In the genomic region with DNA sequence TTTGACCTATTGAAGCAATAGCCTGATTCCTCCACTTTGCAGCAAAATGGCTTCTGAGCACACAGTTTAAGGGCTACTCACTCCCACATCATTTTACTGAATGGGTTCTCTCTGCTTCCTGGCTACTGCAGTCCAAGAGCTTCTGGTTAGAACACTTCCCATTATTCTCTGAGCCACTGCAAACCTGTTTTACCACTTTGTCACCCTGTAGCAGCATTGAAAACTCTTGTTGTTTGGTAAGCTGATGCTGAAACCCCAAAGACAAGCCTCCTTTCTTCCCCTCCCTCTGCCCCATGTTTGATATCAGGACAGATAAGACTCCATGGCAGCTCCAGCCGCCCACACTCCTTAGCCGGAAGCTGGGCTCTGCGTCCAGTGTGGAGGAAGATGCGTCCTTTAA, we compare ENCODE assay signal across 14 cellular contexts.
DNase-seq lines count a peak whose midpoint lies in the region; ATAC-seq and TF ChIP-seq lines count a peak whose summit lies in the region.
"Had no signal": no experiment of that assay in that cellular context is flagged by ENCODE, and none has a peak within 500 bp of the region (broad histone marks: within the 10 kb centered on the region; RNA-seq: fewer than 3 reads in every experiment).

No MANE protein-coding gene starts in this region.

- no TSS peak for BruUV-seq in PC-3 (replicated peaks; lab: Mats Ljungman, UMichigan)

- H3K36me3 Mint-ChIP-seq in GM23338 (ENCODE audit: low read depth): peaks cover 30% of the 10 kb centered on the region
- no peaks in the 10 kb centered on the region for H3K36me3 Mint-ChIP-seq in CD4-positive, alpha-beta memory T cell

- H3K36me3 ChIP-seq in GM23338 (ENCODE audit: insufficient read depth) (no peaks in the 10 kb centered on the region; the same call in 1 of the 2 replicates), PC-3 (ENCODE audit: low read depth, low read length) (peaks cover 14% of the 10 kb centered on the region), spleen (no peaks in the 10 kb centered on the region), WERI-Rb-1 (peaks cover 28% of the 10 kb centered on the region), heart right ventricle (no peaks in the 10 kb centered on the region)
- H3K36me3 ChIP-seq in CD4-positive, alpha-beta memory T cell (ENCODE audit: insufficient read depth, low read length): no peaks in the 10 kb centered on the region

- DNase-seq in GM23338 (ENCODE audit: low spot score) (peak; percentile 17), PC-3 (peak; percentile 72), islet precursor cell (peak; percentile 86), spleen (peak; percentile 36), WERI-Rb-1 (no peak), heart right ventricle (no peak)
- DNase-seq in CD4-positive, alpha-beta memory T cell: no peak
- DNase-seq: kidney glomerular epithelial cell, NCI-H1436, NCI-H524 treated with DMSO at 0.1 percent for 48 hours had no signal

- H3K9me3 Mint-ChIP-seq in GM23338: no peaks in the 10 kb centered on the region; the same call in 2 of the 3 replicates
- no peaks in the 10 kb centered on the region for H3K9me3 Mint-ChIP-seq in CD4-positive, alpha-beta memory T cell
- H3K9me3 Mint-ChIP-seq: activated T-helper 17 cell treated with anti-CD3 and anti-CD28 coated beads, Interleukin-2, amount 50 U/mL, for 72 hours; stimulated activated naive CD8-positive, alpha-beta T cell treated with anti-CD3 and anti-CD28 coated beads, Interleukin-15, Interleukin-2, amounts not matched to agents 100 ng/mL and 50 ng/mL, for 24 hours had no signal

- H3K27me3 ChIP-seq in GM23338 (ENCODE audit: insufficient read depth) (no peaks in the 10 kb centered on the region), PC-3 (ENCODE audit: low read length) (no peaks in the 10 kb centered on the region), spleen (replicated peaks in 1 of 7) (no peaks in the 10 kb centered on the region), WERI-Rb-1 (ENCODE audit: insufficient read depth, low read depth, severe bottlenecking) (no peaks in the 10 kb centered on the region), heart right ventricle (no peaks in the 10 kb centered on the region)
- H3K27me3 ChIP-seq in CD4-positive, alpha-beta memory T cell (ENCODE audit: insufficient read depth, low read length): no peaks in the 10 kb centered on the region

- no peak overlapping the region for H3K4me3 Mint-ChIP-seq in GM23338
- no peak overlapping the region for H3K4me3 Mint-ChIP-seq in CD4-positive, alpha-beta memory T cell
- H3K4me3 Mint-ChIP-seq: activated T-helper 17 cell treated with anti-CD3 and anti-CD28 coated beads, Interleukin-2, amount 50 U/mL, for 72 hours; stimulated activated naive CD8-positive, alpha-beta T cell treated with anti-CD3 and anti-CD28 coated beads, Interleukin-15, Interleukin-2, amounts not matched to agents 100 ng/mL and 50 ng/mL, for 24 hours had no signal

- intact Hi-C loops in PC-3 (cut with micrococcal nuclease) (no loop called here), spleen (cut with DNase I; ENCODE audit: low total_unique reads) (no loop called here), heart right ventricle (cut with DNase I) (no loop called here)
- intact Hi-C loops in CD4-positive, alpha-beta memory T cell (cut with micrococcal nuclease): no loop called here

- H3K9me2 ChIP-seq in GM23338 (ENCODE audit: insufficient read depth) (no peaks in the 10 kb centered on the region), PC-3 (replicated peaks; ENCODE audit: low read length) (no peaks in the 10 kb centered on the region)

- WGBS in spleen, 5 donors: 91 to 95% (median 92%) methylated on average over 4 of the region's 4 CpGs
- WGBS in heart right ventricle, 2 donors: 89 to 92% methylated on average over 4 of the region's 4 CpGs

- ATAC-seq in GM23338: peak; percentile 15; the same call in 1 of the 3 replicates
- peak; percentile 64 for ATAC-seq in PC-3
- no peak for ATAC-seq in heart right ventricle
- ATAC-seq in HG03159 (IDR thresholded peaks at IDR 0.05; ENCODE audit: unreplicated experiment): no peak
- ATAC-seq: activated T-helper 17 cell treated with anti-CD3 and anti-CD28 coated beads, Interleukin-2, amount 50 U/mL, for 72 hours; Panc1 had no signal

- TF ChIP-seq CTCF in GM23338 (conservative IDR thresholded peaks at IDR 0.05; ENCODE audit: low read depth in 2 of 2) (no peak), PC-3 (conservative IDR thresholded peaks at IDR 0.05; ENCODE audit: low read depth, low read length) (no peak), spleen (IDR thresholded peaks at IDR 0.05 in 8 of 11, conservative IDR thresholded peaks at IDR 0.05 in 3 of 11) (no peak), WERI-Rb-1 (IDR thresholded peaks at IDR 0.05; ENCODE audit: low read depth, low read length) (no peak), heart right ventricle (IDR thresholded peaks at IDR 0.05) (no peak)

- H3F3A ChIP-seq in GM23338 (replicated peaks; ENCODE audit: low read depth): no peaks in the 10 kb centered on the region
- no peaks in the 10 kb centered on the region for H3F3A ChIP-seq in PC-3 (ENCODE audit: low read length, unreplicated experiment)

- H3K4me1 ChIP-seq in GM23338 (ENCODE audit: insufficient read depth) (peaks cover 2% of the 10 kb centered on the region; the same call in 1 of the 2 replicates), PC-3 (ENCODE audit: insufficient read depth, low read length) (peaks cover 16% of the 10 kb centered on the region), spleen (no peaks in the 10 kb centered on the region), heart right ventricle (peaks cover 0 to 11% (median 7%) of the 10 kb centered on the region in 9 donors)
- H3K4me1 ChIP-seq in CD4-positive, alpha-beta memory T cell (ENCODE audit: insufficient read depth, low read length): no peaks in the 10 kb centered on the region

- H3K79me2 ChIP-seq in GM23338 (replicated peaks; ENCODE audit: insufficient read depth): no peaks in the 10 kb centered on the region
- no peaks in the 10 kb centered on the region for H3K79me2 ChIP-seq in PC-3 (ENCODE audit: low read length)

- no peak overlapping the region for H2AFZ ChIP-seq in GM23338
- no peak overlapping the region for H2AFZ ChIP-seq in PC-3 (ENCODE audit: low read length)

- no peak overlapping the region for H3K9ac ChIP-seq in PC-3 (ENCODE audit: low read length)

- peaks cover 5% of the 10 kb centered on the region for H3K27me3 Mint-ChIP-seq in GM23338 (ENCODE audit: insufficient read depth, low read depth, poor library complexity)
- peaks cover 0 to 1% of the 10 kb centered on the region in 2 donors for H3K27me3 Mint-ChIP-seq in CD4-positive, alpha-beta memory T cell
- H3K27me3 Mint-ChIP-seq: activated T-helper 17 cell treated with anti-CD3 and anti-CD28 coated beads, Interleukin-2, amount 50 U/mL, for 72 hours had no signal

- no peak for TF ChIP-seq POLR2A in spleen (IDR thresholded peaks at IDR 0.05)

- H3K9me3 ChIP-seq in PC-3 (ENCODE audit: low read length) (no peaks in the 10 kb centered on the region), spleen (no peaks in the 10 kb centered on the region), WERI-Rb-1 (ENCODE audit: severe bottlenecking) (no peaks in the 10 kb centered on the region), heart right ventricle (no peaks in the 10 kb centered on the region)
- no peaks in the 10 kb centered on the region for H3K9me3 ChIP-seq in CD4-positive, alpha-beta memory T cell (ENCODE audit: control insufficient read depth in 1 of 2, low read length in 2 of 2)

- 0 out of 2 replicates have a peak overlapping the region, but pooled peaks have one; percentile 57 for H3K27ac Mint-ChIP-seq in GM23338
- H3K27ac Mint-ChIP-seq in CD4-positive, alpha-beta memory T cell: no peak overlapping the region
- H3K27ac Mint-ChIP-seq: activated T-helper 17 cell treated with anti-CD3 and anti-CD28 coated beads, Interleukin-2, amount 50 U/mL, for 72 hours; stimulated activated naive CD8-positive, alpha-beta T cell treated with anti-CD3 and anti-CD28 coated beads, Interleukin-15, Interleukin-2, amounts not matched to agents 100 ng/mL and 50 ng/mL, for 24 hours had no signal

- H4K20me1 ChIP-seq in GM23338 (replicated peaks; ENCODE audit: insufficient read depth): no peaks in the 10 kb centered on the region; the same call in 1 of the 2 replicates
- no peaks in the 10 kb centered on the region for H4K20me1 ChIP-seq in PC-3 (ENCODE audit: low read length)

- H3K27ac ChIP-seq in GM23338 (ENCODE audit: low read depth) (no peak overlapping the region), PC-3 (ENCODE audit: low read length) (peak overlapping the region; percentile 54), spleen (no peak overlapping the region), WERI-Rb-1 (no peak overlapping the region), heart right ventricle (no peak overlapping the region)
- H3K27ac ChIP-seq in CD4-positive, alpha-beta memory T cell (ENCODE audit: low read depth, low read length): no peak overlapping the region

- POLR2A ChIA-PET in PC-3 (lab: Charles Lee; ENCODE audit: unreplicated experiment): no interaction called here
- POLR2A ChIA-PET in CD4-positive, alpha-beta memory T cell (lab: Charles Lee; ENCODE audit: partially characterized antibody): no interaction called here

- CTCF ChIA-PET in PC-3 (lab: Charles Lee): no interaction called here
- CTCF ChIA-PET in CD4-positive, alpha-beta memory T cell (lab: Charles Lee; ENCODE audit: partially characterized antibody): interaction anchor here (1.4 kb wide), 1 partner anchor 9 kb away, joined by 3 read pairs; no protein-coding TSS in a partner anchor

- H3K4me3 ChIP-seq in GM23338 (no peak overlapping the region), PC-3 (ENCODE audit: low read length) (no peak overlapping the region), spleen (no peak overlapping the region), WERI-Rb-1 (ENCODE audit: low read depth, low read length) (no peak overlapping the region), heart right ventricle (no peak overlapping the region)
- H3K4me3 ChIP-seq in CD4-positive, alpha-beta memory T cell (ENCODE audit: low read length in 2 of 2): no peak overlapping the region

- H3K4me1 Mint-ChIP-seq in GM23338: peaks cover 11% of the 10 kb centered on the region; the same call in 2 of the 3 replicates
- H3K4me1 Mint-ChIP-seq in CD4-positive, alpha-beta memory T cell: no peaks in the 10 kb centered on the region
- H3K4me1 Mint-ChIP-seq: activated T-helper 17 cell treated with anti-CD3 and anti-CD28 coated beads, Interleukin-2, amount 50 U/mL, for 72 hours had no signal

- no peak overlapping the region for H3K4me2 ChIP-seq in GM23338
- H3K4me2 ChIP-seq in PC-3 (ENCODE audit: low read length): no peak overlapping the region

Comparison
In these comparisons a context has a peak if more than half of its experiments do, and no peak if none do; other contexts are left out.
1. ATAC-seq: peak in GM23338 (single experiment) and PC-3 (single experiment); none in heart right ventricle (0 of 8) and HG03159 (single experiment).
2. DNase-seq: peak in GM23338 (single experiment), PC-3 (single experiment), islet precursor cell (single experiment) and spleen (single experiment); none in WERI-Rb-1 (single experiment), CD4-positive, alpha-beta memory T cell (0 of 5) and heart right ventricle (0 of 2).